ENCODE assay signal across 8 cellular contexts in the genomic region with DNA sequence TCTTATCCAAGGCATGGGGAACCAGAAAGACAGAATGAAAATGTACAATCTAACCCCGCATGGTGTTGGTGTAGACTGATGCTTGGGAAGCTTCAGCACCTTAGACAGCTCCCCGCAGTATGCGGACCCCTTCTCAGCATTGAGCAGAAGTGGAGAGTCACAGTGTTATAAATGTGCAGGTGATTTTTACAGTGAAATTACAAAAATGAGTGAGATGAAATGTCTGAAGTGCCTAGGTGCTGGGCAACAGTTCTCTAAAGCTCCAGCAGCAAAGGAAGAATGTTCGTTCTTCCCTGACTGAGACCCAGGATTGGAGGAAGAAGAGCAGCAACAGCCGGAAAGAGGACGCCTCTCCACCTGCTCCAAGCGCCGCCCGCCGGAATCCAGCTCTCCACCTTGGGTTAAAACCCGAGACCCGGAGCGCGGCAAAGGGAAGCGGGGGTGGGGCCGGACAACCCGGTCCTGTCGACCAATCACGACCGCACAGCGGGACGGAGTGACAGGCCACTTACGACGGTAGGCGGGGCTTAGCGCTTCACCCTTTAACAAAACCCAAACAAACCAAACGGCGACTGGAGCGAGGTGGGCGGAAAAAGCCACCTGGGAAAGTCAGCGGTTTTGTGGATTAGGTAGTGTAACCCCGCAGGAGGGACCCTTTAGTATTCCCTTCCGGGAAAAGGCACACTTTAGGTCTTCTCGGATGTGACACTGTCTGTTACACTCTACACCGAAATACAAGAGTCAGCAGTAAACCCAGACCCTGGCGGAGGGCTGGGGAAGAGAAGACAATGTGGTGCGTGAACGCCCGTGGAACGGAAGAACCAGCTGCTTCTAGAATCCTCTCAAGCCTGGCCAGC.
DNase-seq lines count a peak whose midpoint lies in the region; ATAC-seq and FAIRE-seq lines count a peak whose summit lies in the region.

A gene (minus strand): TSS at position 403 of the 857 bp plus-strand sequence. CDS start 436 bp downstream, outside the sequence.

- peaks cover 0 to 2% of the 10 kb centered on the region in 2 donors for H3K4me1 Mint-ChIP-seq in effector memory CD8-positive, alpha-beta T cell (ENCODE audit: low read depth in 2 of 2)

- peak; percentile 87 for DNase-seq in DMS53 treated with DMSO at 0.1 percent for 48 hours (lab: John Stamatoyannopoulos, UW; ENCODE audit: unreplicated experiment)
- peak; percentile 30 for DNase-seq in KBM-7
- DNase-seq in SHP77 treated with DMSO at 0.1 percent for 48 hours (lab: John Stamatoyannopoulos, UW), result peak; percentile 61
- peak in 1 of 3 experiments; percentile 1 for DNase-seq in effector memory CD8-positive, alpha-beta T cell
- peak; percentile 31 for DNase-seq in midbrain (lab: John Stamatoyannopoulos, UW)
- DNase-seq in GM19239 (ENCODE audit: insufficient read length, low spot score), result no peak

- ATAC-seq in GM21360 (IDR thresholded peaks at IDR 0.05; ENCODE audit: unreplicated experiment) (peak; percentile 96), GM21526 (IDR thresholded peaks at IDR 0.05; ENCODE audit: low FRiP score, unreplicated experiment) (no peak)
- peak; percentile 39 for ATAC-seq in effector memory CD8-positive, alpha-beta T cell (replicated peaks)

- peaks cover 0 to 4% of the 10 kb centered on the region in 2 donors for H3K9me3 Mint-ChIP-seq in effector memory CD8-positive, alpha-beta T cell

- no peak for FAIRE-seq in GM19239 (lab: Jason Lieb, UNC)

- peaks cover 0 to 14% of the 10 kb centered on the region in 2 donors for H3K27me3 Mint-ChIP-seq in effector memory CD8-positive, alpha-beta T cell

- in situ Hi-C loops in KBM-7 (cut with MboI; ENCODE audit: low pct_unique_long_range_greater_than_20kb, low sequenced_read_pairs), result no loop called here

- no peaks in the 10 kb centered on the region for H3K36me3 Mint-ChIP-seq in effector memory CD8-positive, alpha-beta T cell (ENCODE audit: insufficient read depth)

- H3K27ac Mint-ChIP-seq in effector memory CD8-positive, alpha-beta T cell, result no peak within 1 kb of the TSS

- peak within 1 kb of the TSS in 1 of 2 donors; percentile 36 for H3K4me3 Mint-ChIP-seq in effector memory CD8-positive, alpha-beta T cell
